In genomic region chr10:30935078-30935477, GRCh38 we compare ENCODE assay signal across 29 cellular contexts.
DNase-seq lines count a peak whose midpoint lies in the region; ATAC-seq and TF ChIP-seq lines count a peak whose summit lies in the region.
"Had no signal": no experiment of that assay in that cellular context is flagged by ENCODE, and none has a peak within 500 bp of the region (broad histone marks: within the 10 kb centered on the region; RNA-seq: fewer than 3 reads in every experiment).

No MANE protein-coding gene starts in this region.

- no peak overlapping the region for H3K4me3 ChIP-seq in KMS-11 (IDR thresholded peaks at IDR 0.05; ENCODE audit: insufficient read depth, low read depth, low read length)
- no peak overlapping the region for H3K4me3 ChIP-seq in epithelial cell of esophagus (ENCODE audit: low read length)
- H3K4me3 ChIP-seq: A549, upper lobe of right lung had no signal

- peaks cover 6% of the 10 kb centered on the region for H3K4me1 Mint-ChIP-seq in chondrocyte (ENCODE audit: low read depth)
- H3K4me1 Mint-ChIP-seq: activated CD4-positive, alpha-beta memory T cell treated with anti-CD3 and anti-CD28 coated beads, Interleukin-2, amount 10 ng/mL, durations not matched to agents 7 days and 5 days; activated naive CD4-positive, alpha-beta T cell treated with anti-CD3 and anti-CD28 coated beads, Interleukin-2, amount 10 ng/mL, durations not matched to agents 7 days and 5 days had no signal

- DNase-seq in Right ventricle myocardium superior (no peak), Right ventricle myocardium inferior (ENCODE audit: missing footprints) (no peak), epithelial cell of esophagus (ENCODE audit: low read depth) (peak; percentile 4), NCI-H446 (lab: John Stamatoyannopoulos, UW) (no peak), DMS153 treated with DMSO at 0.1 percent for 48 hours (lab: John Stamatoyannopoulos, UW; ENCODE audit: unreplicated experiment) (no peak), chondrocyte (ENCODE audit: low spot score) (no peak)
- DNase-seq: activated CD4-positive, alpha-beta memory T cell treated with anti-CD3 and anti-CD28 coated beads, Interleukin-2, amount 10 ng/mL, durations not matched to agents 7 days and 5 days; activated CD8-positive, alpha-beta memory T cell treated with anti-CD3 and anti-CD28 coated beads, Interleukin-2, amount 50 U/mL, for 48 hours; activated naive CD4-positive, alpha-beta T cell treated with anti-CD3 and anti-CD28 coated beads, Interleukin-2, amount 10 ng/mL, durations not matched to agents 7 days and 5 days; amniotic stem cell; brain microvascular endothelial cell; DMS153; glutamatergic neuron; HCEC 1CT; mesendoderm; NCI-H1092 treated with DMSO at 0.1 percent for 48 hours; NCI-H1694 treated with DMSO at 0.1 percent for 48 hours; NCI-H510A treated with DMSO at 0.1 percent for 48 hours; OCI-M1; posterior cingulate gyrus; right cardiac atrium; stimulated activated CD4-positive, alpha-beta T cell treated with anti-CD3 and anti-CD28 coated beads, Interleukin-1b, Interleukin-23, amount 100 ng/mL, for 48 hours; stimulated activated naive CD8-positive, alpha-beta T cell treated with anti-CD3 and anti-CD28 coated beads, Interleukin-15, Interleukin-2, amounts not matched to agents 100 U/mL and 50 U/mL, for 24 hours; upper lobe of right lung had no signal

- H3K9me3 Mint-ChIP-seq in chondrocyte (ENCODE audit: low read depth) = peaks cover 3% of the 10 kb centered on the region

- H3K4me3 Mint-ChIP-seq in chondrocyte (ENCODE audit: unreplicated experiment) = no peak overlapping the region
- H3K4me3 Mint-ChIP-seq: activated CD4-positive, alpha-beta memory T cell treated with anti-CD3 and anti-CD28 coated beads, Interleukin-2, amount 10 ng/mL, durations not matched to agents 7 days and 5 days; activated naive CD4-positive, alpha-beta T cell treated with anti-CD3 and anti-CD28 coated beads, Interleukin-2, amount 10 ng/mL, durations not matched to agents 7 days and 5 days had no signal

- H3K27ac ChIP-seq in KMS-11 = peak overlapping the region; percentile 80
- H3K27ac ChIP-seq: A549, brain microvascular endothelial cell, epithelial cell of prostate, upper lobe of right lung had no signal

- peak overlapping the region; percentile 7; the same call in 1 of the 2 replicates for H2AFZ ChIP-seq in KMS-11 (ENCODE audit: low read depth)

- H4K20me1 ChIP-seq in KMS-11 (ENCODE audit: insufficient read depth) = no peaks in the 10 kb centered on the region

- H3K27ac Mint-ChIP-seq in chondrocyte (ENCODE audit: unreplicated experiment) = no peak overlapping the region
- H3K27ac Mint-ChIP-seq: activated CD4-positive, alpha-beta memory T cell treated with anti-CD3 and anti-CD28 coated beads, Interleukin-2, amount 10 ng/mL, durations not matched to agents 7 days and 5 days; activated naive CD4-positive, alpha-beta T cell treated with anti-CD3 and anti-CD28 coated beads, Interleukin-2, amount 10 ng/mL, durations not matched to agents 7 days and 5 days had no signal

- peak overlapping the region; percentile 14; the same call in 1 of the 2 replicates for H3K9ac ChIP-seq in KMS-11

- H3K79me2 ChIP-seq in KMS-11 (ENCODE audit: insufficient read depth, low read depth) = no peaks in the 10 kb centered on the region

- H3K36me3 Mint-ChIP-seq in chondrocyte (ENCODE audit: low read depth) = peaks cover 10% of the 10 kb centered on the region

- peaks cover 42% of the 10 kb centered on the region for H3K4me1 ChIP-seq in KMS-11 (ENCODE audit: low read depth, poor library complexity, severe bottlenecking)
- H3K4me1 ChIP-seq: A549 had no signal

- no peaks in the 10 kb centered on the region for H3K27me3 Mint-ChIP-seq in chondrocyte (ENCODE audit: low read depth)
- H3K27me3 Mint-ChIP-seq: activated CD4-positive, alpha-beta memory T cell treated with anti-CD3 and anti-CD28 coated beads, Interleukin-2, amount 10 ng/mL, durations not matched to agents 7 days and 5 days; activated naive CD4-positive, alpha-beta T cell treated with anti-CD3 and anti-CD28 coated beads, Interleukin-2, amount 10 ng/mL, durations not matched to agents 7 days and 5 days had no signal

- no peaks in the 10 kb centered on the region for H3K36me3 ChIP-seq in KMS-11 (ENCODE audit: insufficient read depth)
- H3K36me3 ChIP-seq: brain microvascular endothelial cell, upper lobe of right lung had no signal

- peak overlapping the region; percentile 34 for H3K4me2 ChIP-seq in KMS-11
- H3K4me2 ChIP-seq: A549 had no signal

- ATAC-seq in Right ventricle myocardium superior (ENCODE audit: poor library complexity) (peak; percentile 29), Right ventricle myocardium inferior (no peak), HG02610 (IDR thresholded peaks at IDR 0.05; ENCODE audit: unreplicated experiment) (no peak)
- ATAC-seq: A549; left lobe of liver; right cardiac atrium; stimulated activated naive CD8-positive, alpha-beta T cell treated with anti-CD3 and anti-CD28 coated beads, Interleukin-15, Interleukin-2, amounts not matched to agents 100 U/mL and 50 U/mL, for 24 hours; upper lobe of right lung had no signal

- intact Hi-C loops in Right ventricle myocardium superior (cut with DNase I) (no loop called here), Right ventricle myocardium inferior (cut with DNase I) (no loop called here)

- TF ChIP-seq CTCF in KMS-11 (conservative IDR thresholded peaks at IDR 0.05; ENCODE audit: low read depth, low read length) (no peak), epithelial cell of esophagus (IDR thresholded peaks at IDR 0.05; ENCODE audit: insufficient read depth, low read depth, low read length, missing control alignments) (no peak), chondrocyte (IDR thresholded peaks at IDR 0.05) (no peak)

- H3K27me3 ChIP-seq in KMS-11 (ENCODE audit: insufficient read depth, low read depth) = no peaks in the 10 kb centered on the region
- H3K27me3 ChIP-seq: brain microvascular endothelial cell, upper lobe of right lung had no signal
